ENCODE assay signal across 20 cellular contexts in genomic region chr18:9000736-9001135, GRCh38.
DNase-seq lines count a peak whose midpoint lies in the region; ATAC-seq, FAIRE-seq and TF ChIP-seq lines count a peak whose summit lies in the region.
"Had no signal": no experiment of that assay in that cellular context is flagged by ENCODE, and none has a peak within 500 bp of the region (broad histone marks: within the 10 kb centered on the region; RNA-seq: fewer than 3 reads in every experiment).

No MANE protein-coding gene starts in this region.

- H4K20me1 ChIP-seq in K562 (replicated peaks; ENCODE audit: control insufficient read depth, insufficient read depth, low read length) = no peaks in the 10 kb centered on the region

- POLR2A ChIA-PET in K562 (lab: Yijun Ruan, JAX) = interaction anchor here (0.6 to 5.0 kb wide), 3 partner anchors 9 to 310 kb away, joined by 3 to 26 read pairs (median 3); partner anchors contain the start of gene ANKRD12

- H2AFZ ChIP-seq in K562 (ENCODE audit: low read depth, low read length) = peak overlapping the region; percentile 75

- no peak overlapping the region for H3K9ac ChIP-seq in K562 (ENCODE audit: insufficient read depth in 1 of 2, low read depth in 2 of 2, low read length in 2 of 2)

- no TSS peak for BruUV-seq in K562 (replicated peaks; lab: Mats Ljungman, UMichigan)

- FAIRE-seq in K562 (lab: Jason Lieb, UNC) = no peak
- FAIRE-seq: endometrium, islet of Langerhans had no signal

- peaks cover 24% of the 10 kb centered on the region for H3K9me3 ChIP-seq in K562 (replicated peaks; ENCODE audit: control insufficient read depth, insufficient read depth, low read depth, low read length)
- H3K9me3 ChIP-seq: lower lobe of right lung, tibial artery had no signal

- H3K4me3 ChIP-seq in K562 (no peak overlapping the region), skeletal muscle cell (ENCODE audit: low read depth, low read length) (no peak overlapping the region)
- H3K4me3 ChIP-seq: lower lobe of right lung, MG63, tibial artery had no signal

- TF ChIP-seq EP300 in K562 (IDR thresholded peaks at IDR 0.05; ENCODE audit: low read length) = no peak

- no peaks in the 10 kb centered on the region; the same call in 2 of the 3 replicates for H3K36me3 ChIP-seq in K562 (ENCODE audit: control insufficient read depth, insufficient read depth, low read length)
- H3K36me3 ChIP-seq: lower lobe of right lung, MG63, tibial artery had no signal

- in situ Hi-C loops in K562 (cut with MboI) = no loop called here

- ATAC-seq in K562 = peak; percentile 35
- ATAC-seq: lower lobe of right lung had no signal

- WGBS in K562 (ENCODE audit: insufficient coverage, low coverage, missing lambda C conversion rate) = 34% methylated on average over 5 of the region's 5 CpGs

- peaks cover 22 to 46% of the 10 kb centered on the region in 2 experiments for H3K4me1 ChIP-seq in K562 (replicated peaks in 1 of 2; ENCODE audit: control insufficient read depth in 2 of 2, insufficient read depth in 2 of 2, low read length in 2 of 2)

- TF ChIP-seq RAD21 in K562 (CRISPR knock-in tag; conservative IDR thresholded peaks at IDR 0.05 in 1 of 2, IDR thresholded peaks at IDR 0.05 in 1 of 2) = no peak

- H3K27ac ChIP-seq in K562 (ENCODE audit: extremely low read depth, low read depth, low read length) = peak overlapping the region; percentile 16; the same call in 2 of the 3 replicates
- H3K27ac ChIP-seq: lower lobe of right lung, tibial artery had no signal

- no peak overlapping the region for H3K4me2 ChIP-seq in K562 (ENCODE audit: insufficient read depth, low read length)

- DNase-seq in HCEC 1CT = peak; percentile 26
- DNase-seq in K562 (ENCODE audit: extremely low read depth in 1 of 4, low spot score in 3 of 4) = peak in 1 of 4 experiments; percentile 17
- DNase-seq in iris pigment epithelial cell (ENCODE audit: low read depth) = peak; percentile 81
- peak; percentile 70 for DNase-seq in skeletal muscle cell (ENCODE audit: low read depth)
- no peak for DNase-seq in T-helper 2 cell
- DNase-seq in GDM1 (lab: John Stamatoyannopoulos, UW) = no peak
- no peak for DNase-seq in head of caudate nucleus
- DNase-seq: activated naive CD4-positive, alpha-beta T cell treated with anti-CD3 and anti-CD28 coated beads, Interleukin-2, amount 10 ng/mL, durations not matched to agents 7 days and 5 days; caudate nucleus; CD4-positive, CD25-positive, alpha-beta regulatory T cell; hypothalamus; KBM-7; lower lobe of right lung; MG63; NCI-H1436; stimulated activated naive CD4-positive, alpha-beta T cell treated with Interleukin-2 at 50 U/mL for 16 hours; T1000; tibial artery had no signal

- CTCF ChIA-PET in K562 (lab: Yijun Ruan, JAX; ENCODE audit: low intra/inter-chr PET ratio) = no interaction called here

- no peak for TF ChIP-seq POLR2A in K562 (conservative IDR thresholded peaks at IDR 0.05)

- H3K9me1 ChIP-seq in K562 (ENCODE audit: control insufficient read depth, insufficient read depth, low read length) = no peaks in the 10 kb centered on the region

- no peaks in the 10 kb centered on the region for H3K79me2 ChIP-seq in K562 (ENCODE audit: control insufficient read depth, insufficient read depth, low read length)

- TF ChIP-seq CTCF in K562 (IDR thresholded peaks at IDR 0.05 in 2 of 3, conservative IDR thresholded peaks at IDR 0.05 in 1 of 3; ENCODE audit: insufficient read depth in 2 of 3, low read depth in 1 of 3, low read length in 3 of 3) = no peak

- intact Hi-C loops in K562 (cut with micrococcal nuclease) = no loop called here
- intact Hi-C loops in head of caudate nucleus (cut with DNase I) = loop anchor here (10.0 kb wide), 1 partner anchor 56 kb away; no protein-coding TSS in a partner anchor

- no peaks in the 10 kb centered on the region for H3K27me3 ChIP-seq in K562 (ENCODE audit: control insufficient read depth in 2 of 2, insufficient read depth in 2 of 2, low read length in 2 of 2)
- H3K27me3 ChIP-seq: MG63 had no signal

TF ChIP-seq in K562, 482 proteins besides CTCF, POLR2A, EP300 and RAD21 (continues in another document):
- TF ChIP-seq TEAD1 (CRISPR knock-in tag; IDR thresholded peaks at IDR 0.05) (0 out of 4 replicates have a peak, but pooled peaks of 1 of the 2 experiments have one; percentile 18), CEBPB (tag; IDR thresholded peaks at IDR 0.05) (peak; percentile 51; the same call in 1 of the 2 replicates), RBM25 (IDR thresholded peaks at IDR 0.05; ENCODE audit: low read depth, low read length, severe bottlenecking) (no peak), HIVEP1 (CRISPR knock-in tag; IDR thresholded peaks at IDR 0.05) (0 out of 2 replicates have a peak, but pooled peaks have one; percentile 42), PYGO2 (tag; IDR thresholded peaks at IDR 0.05) (0 out of 2 replicates have a peak, but pooled peaks have one; percentile 9), MEF2D (tag; conservative IDR thresholded peaks at IDR 0.05; ENCODE audit: low read depth) (0 out of 2 replicates have a peak, but pooled peaks have one; percentile 21), ZNF830 (CRISPR knock-in tag; IDR thresholded peaks at IDR 0.05) (no peak), NR2C1 (IDR thresholded peaks at IDR 0.05) (no peak), NR2C1 (tag; IDR thresholded peaks at IDR 0.05) (0 out of 2 replicates have a peak, but pooled peaks have one; percentile 12), LEF1 (IDR thresholded peaks at IDR 0.05) (no peak), WHSC1 (IDR thresholded peaks at IDR 0.05; ENCODE audit: low read length) (peak; percentile 88), PTRF (tag; IDR thresholded peaks at IDR 0.05) (peak; percentile 59; the same call in 1 of the 2 replicates), SMAD4 (CRISPR knock-in tag; conservative IDR thresholded peaks at IDR 0.05) (0 out of 2 replicates have a peak, but pooled peaks have one; percentile 28), DMBX1 (CRISPR knock-in tag; IDR thresholded peaks at IDR 0.05; ENCODE audit: borderline replicate concordance) (peak; percentile 45; the same call in 1 of the 2 replicates), L3MBTL2 (IDR thresholded peaks at IDR 0.05) (peak; percentile 60; the same call in 1 of the 2 replicates), BACH1 (tag; IDR thresholded peaks at IDR 0.05) (peak; percentile 60; the same call in 1 of the 2 replicates), HDAC8 (tag; IDR thresholded peaks at IDR 0.05) (no peak), ZBTB40 (IDR thresholded peaks at IDR 0.05) (no peak), ZBTB40 (CRISPR knock-in tag; IDR thresholded peaks at IDR 0.05) (no peak)

Comparison
In these comparisons a context has a peak if more than half of its experiments do, and no peak if none do; other contexts are left out.
1. DNase-seq: peak in HCEC 1CT (single experiment), iris pigment epithelial cell (single experiment) and skeletal muscle cell (single experiment); none in T-helper 2 cell (0 of 5), GDM1 (single experiment) and head of caudate nucleus (0 of 42).